In genomic region chr3:99504258-99504657, GRCh38 we compare ENCODE assay signal across 17 cellular contexts.
DNase-seq lines count a peak whose midpoint lies in the region; ATAC-seq and TF ChIP-seq lines count a peak whose summit lies in the region.
"Had no signal": no experiment of that assay in that cellular context is flagged by ENCODE, and none has a peak within 500 bp of the region (broad histone marks: within the 10 kb centered on the region; RNA-seq: fewer than 3 reads in every experiment).

No MANE protein-coding gene starts in this region.

- no peak overlapping the region for H2BK120ac ChIP-seq in mesenchymal stem cell (ENCODE audit: low read depth, low read length)

- no peak overlapping the region for H2BK15ac ChIP-seq in mesenchymal stem cell (ENCODE audit: low read depth, poor library complexity, severe bottlenecking)

- H3K4me2 ChIP-seq in GM23248 (ENCODE audit: unreplicated experiment) (no peak overlapping the region), mesenchymal stem cell (ENCODE audit: low read length, poor library complexity, severe bottlenecking) (no peak overlapping the region)
- H3K4me2 ChIP-seq: KMS-11 had no signal

- peaks cover 6% of the 10 kb centered on the region; the same call in 1 of the 2 replicates for H3F3A ChIP-seq in GM23248 (ENCODE audit: insufficient read depth)

- H3K18ac ChIP-seq in mesenchymal stem cell (ENCODE audit: low read depth in 1 of 2, low read length in 2 of 2) = no peak overlapping the region

- H3K4me3 ChIP-seq in ACC112 (ENCODE audit: low read depth, low read length) (no peak overlapping the region), GM23248 (no peak overlapping the region), ascending aorta (no peak overlapping the region), mesenchymal stem cell (ENCODE audit: insufficient read depth in 1 of 2, low read depth in 1 of 2, low read length in 2 of 2) (no peak overlapping the region)
- no peak overlapping the region for H3K4me3 ChIP-seq in effector memory CD4-positive, alpha-beta T cell (ENCODE audit: insufficient read depth, low read depth, low read length, poor library complexity, severe bottlenecking)

- no peak overlapping the region for H2BK12ac ChIP-seq in mesenchymal stem cell (ENCODE audit: low read length in 2 of 2)

- no peak overlapping the region for H4K91ac ChIP-seq in mesenchymal stem cell (ENCODE audit: low read length)

- H3K79me1 ChIP-seq in mesenchymal stem cell (replicated peaks; ENCODE audit: low read length, poor library complexity, severe bottlenecking) = no peaks in the 10 kb centered on the region

- no peak for ATAC-seq in HG02571 (IDR thresholded peaks at IDR 0.05; ENCODE audit: unreplicated experiment)
- ATAC-seq: activated CD4-positive, alpha-beta T cell treated with anti-CD3 and anti-CD28 coated beads for 36 hours; stimulated activated memory B cell treated with anti-CD40 and anti-IgM and Interleukin-4, amounts not matched to agents 10 μg/mL and 1 μg/mL and 100 μg/mL, for 72 hours had no signal

- H3K9ac ChIP-seq in GM23248 (no peak overlapping the region), mesenchymal stem cell (ENCODE audit: low read length) (no peak overlapping the region)
- H3K9ac ChIP-seq: KMS-11 had no signal

- no peaks in the 10 kb centered on the region for H3K9me2 ChIP-seq in GM23248 (ENCODE audit: insufficient read depth)

- H3K36me3 ChIP-seq in ACC112 (ENCODE audit: insufficient read depth, low read length) = no peaks in the 10 kb centered on the region
- no peaks in the 10 kb centered on the region for H3K36me3 ChIP-seq in GM23248 (ENCODE audit: low read depth)
- no peaks in the 10 kb centered on the region for H3K36me3 ChIP-seq in ascending aorta
- no peaks in the 10 kb centered on the region for H3K36me3 ChIP-seq in mesenchymal stem cell (ENCODE audit: control insufficient read depth in 1 of 2, insufficient read depth in 2 of 2, low read depth in 1 of 2, low read length in 2 of 2)
- H3K36me3 ChIP-seq in effector memory CD4-positive, alpha-beta T cell (ENCODE audit: control insufficient read depth, insufficient read depth, low read length) = no peaks in the 10 kb centered on the region

- 76 to 82% methylated on average over 2 of the region's 2 CpGs for whole genome bisulfite sequencing in GM23248 (ENCODE audit: low coverage in 1 of 2, low lambda C conversion rate in 2 of 2, missing lambda C conversion rate in 2 of 2), 2 experiments
- WGBS in mesenchymal stem cell = 0% methylated on average over 1 of the region's 2 CpGs

- H3K9me3 ChIP-seq in GM23248 (ENCODE audit: low read depth) = no peaks in the 10 kb centered on the region
- no peaks in the 10 kb centered on the region for H3K9me3 ChIP-seq in ascending aorta
- no peaks in the 10 kb centered on the region for H3K9me3 ChIP-seq in mesenchymal stem cell (ENCODE audit: control insufficient read depth, low read length)
- no peaks in the 10 kb centered on the region for H3K9me3 ChIP-seq in effector memory CD4-positive, alpha-beta T cell (ENCODE audit: control insufficient read depth, low read length)

- no peak overlapping the region for H2BK5ac ChIP-seq in mesenchymal stem cell (ENCODE audit: low read depth, low read length, poor library complexity, severe bottlenecking)

- peak overlapping the region; percentile 90 for H3K27ac ChIP-seq in ACC112 (ENCODE audit: low read depth, low read length)
- H3K27ac ChIP-seq in GM23248 = peak overlapping the region; percentile 40; the same call in 1 of the 2 replicates
- peak overlapping the region; percentile 72 to 87 for H3K27ac ChIP-seq in ascending aorta
- no peak overlapping the region for H3K27ac ChIP-seq in mesenchymal stem cell (ENCODE audit: low read length, poor library complexity, severe bottlenecking)
- no peak overlapping the region for H3K27ac ChIP-seq in effector memory CD4-positive, alpha-beta T cell (ENCODE audit: insufficient read depth, low read length, poor library complexity, severe bottlenecking)
- H3K27ac ChIP-seq: KMS-11, RWPE1 had no signal

- no peak overlapping the region for H3K4ac ChIP-seq in mesenchymal stem cell (ENCODE audit: low read depth in 1 of 2, low read length in 2 of 2)

- H2AK5ac ChIP-seq in mesenchymal stem cell (ENCODE audit: low read length, severe bottlenecking) = no peak overlapping the region

- no peaks in the 10 kb centered on the region for H4K20me1 ChIP-seq in GM23248 (ENCODE audit: insufficient read depth)

- DNase-seq in GM23248 (peak; percentile 29), ascending aorta (ENCODE audit: low spot score in 2 of 2) (no peak), mesenchymal stem cell (peak; percentile 90), NCI-H774 (lab: John Stamatoyannopoulos, UW) (no peak)
- DNase-seq in stimulated activated CD4-positive, alpha-beta T cell treated with anti-CD3 and anti-CD28 coated beads, Interleukin-12 subunit alpha, Interleukin-12 subunit beta, amount 100 ng/mL, for 4 hours = no peak
- no peak for DNase-seq in effector memory CD4-positive, alpha-beta T cell
- DNase-seq: activated CD4-positive, alpha-beta T cell treated with anti-CD3 and anti-CD28 coated beads for 36 hours; activated CD8-positive, alpha-beta memory T cell treated with anti-CD3 and anti-CD28 coated beads, Interleukin-2, amount 50 U/mL, for 48 hours; activated naive CD4-positive, alpha-beta T cell treated with anti-CD3 and anti-CD28 coated beads for 36 hours; kidney glomerular epithelial cell; NCI-H187; NCI-H82 had no signal

- intact Hi-C loops in ascending aorta (cut with DNase I) = loop anchor here (5.0 kb wide), 1 partner anchor 33 kb away; no protein-coding TSS in a partner anchor

- H3K14ac ChIP-seq in mesenchymal stem cell (ENCODE audit: low read length in 2 of 2) = no peak overlapping the region

- no peak overlapping the region for H2AFZ ChIP-seq in ACC112 (ENCODE audit: low read length, unreplicated experiment)
- H2AFZ ChIP-seq in GM23248 = no peak overlapping the region
- no peak overlapping the region for H2AFZ ChIP-seq in mesenchymal stem cell (ENCODE audit: low read depth, low read length)

- H3K23ac ChIP-seq in mesenchymal stem cell (ENCODE audit: low read length in 2 of 2) = no peak overlapping the region

- H3K27me3 ChIP-seq in ACC112 (ENCODE audit: insufficient read depth, low read length) (no peaks in the 10 kb centered on the region), GM23248 (replicated peaks; ENCODE audit: insufficient read depth) (no peaks in the 10 kb centered on the region), ascending aorta (no peaks in the 10 kb centered on the region), mesenchymal stem cell (ENCODE audit: control insufficient read depth in 1 of 2, insufficient read depth in 1 of 2, low read length in 2 of 2) (no peaks in the 10 kb centered on the region)
- no peaks in the 10 kb centered on the region for H3K27me3 ChIP-seq in effector memory CD4-positive, alpha-beta T cell (replicated peaks; ENCODE audit: control insufficient read depth, insufficient read depth, low read length, poor library complexity, severe bottlenecking)

- H3K4me1 ChIP-seq in ACC112 (ENCODE audit: control insufficient read depth, insufficient read depth, low read length, unreplicated experiment) (peaks cover 65% of the 10 kb centered on the region), GM23248 (ENCODE audit: insufficient read depth) (peaks cover 60% of the 10 kb centered on the region), ascending aorta (peaks cover 10 to 52% of the 10 kb centered on the region in 2 donors), mesenchymal stem cell (ENCODE audit: control insufficient read depth, insufficient read depth, low read depth, low read length) (peaks cover 8% of the 10 kb centered on the region)
- H3K4me1 ChIP-seq in effector memory CD4-positive, alpha-beta T cell (ENCODE audit: control insufficient read depth, insufficient read depth, low read length, poor library complexity, severe bottlenecking) = no peaks in the 10 kb centered on the region

- in situ Hi-C loops in GM23248 (cut with MboI) = no loop called here

- TF ChIP-seq CTCF in ascending aorta (IDR thresholded peaks at IDR 0.05) = no peak

- H3K79me2 ChIP-seq in ACC112 (ENCODE audit: control insufficient read depth, insufficient read depth, low read length, unreplicated experiment) (no peaks in the 10 kb centered on the region), GM23248 (ENCODE audit: insufficient read depth) (no peaks in the 10 kb centered on the region)

- no peak overlapping the region for H4K8ac ChIP-seq in mesenchymal stem cell (ENCODE audit: low read length)

Comparison
In these comparisons a context has a peak if more than half of its experiments do, and no peak if none do; other contexts are left out.
1. H3K27ac ChIP-seq: peak in ACC112 (single experiment), GM23248 (single experiment) and ascending aorta (2 of 2); none in mesenchymal stem cell (single experiment) and effector memory CD4-positive, alpha-beta T cell (single experiment).
2. DNase-seq: peak in GM23248 (single experiment) and mesenchymal stem cell (single experiment); none in ascending aorta (0 of 2), stimulated activated CD4-positive, alpha-beta T cell treated with anti-CD3 and anti-CD28 coated beads, Interleukin-12 subunit alpha, Interleukin-12 subunit beta, amount 100 ng/mL, for 4 hours (single experiment), NCI-H774 (single experiment) and effector memory CD4-positive, alpha-beta T cell (0 of 3).